Comparison of ENCODE assay signal across 9 cellular contexts in genomic region chr22:37228106-37229011, GRCh38. TPM values are rescaled to one million over a fixed set of nuclear protein-coding genes. Genes with fewer than 3 reads are reported as not detected.
DNase-seq lines count a peak whose midpoint lies in the region; ATAC-seq and TF ChIP-seq lines count a peak whose summit lies in the region.
"Had no signal": no experiment of that assay in that cellular context is flagged by ENCODE, and none has a peak within 500 bp of the region (broad histone marks: within the 10 kb centered on the region; RNA-seq: fewer than 3 reads in every experiment).

No MANE protein-coding gene starts in this region.

- POLR2A ChIA-PET in A673 (lab: Charles Lee; ENCODE audit: low non-redundant PET): no interaction called here

- 47% methylated on average over 8 of the region's 20 CpGs for WGBS in suprapubic skin

- BruUV-seq in A673 (replicated peaks; lab: Mats Ljungman, UMichigan): no TSS peak

- H3K4me1 ChIP-seq in suprapubic skin (peaks cover 24% of the 10 kb centered on the region), A673 (ENCODE audit: insufficient read depth, low read length, poor library complexity, severe bottlenecking) (peaks cover 15% of the 10 kb centered on the region)

- TF ChIP-seq CTCF in suprapubic skin (IDR thresholded peaks at IDR 0.05) (no peak), A673 (conservative IDR thresholded peaks at IDR 0.05; ENCODE audit: low read depth, low read length) (no peak)

- CTCF ChIA-PET in A673 (lab: Charles Lee): interaction anchor here (0.6 kb wide), 1 partner anchor 28 kb away, joined by 8 read pairs; no protein-coding TSS in a partner anchor

- H3K36me3 ChIP-seq in MG63: no peaks in the 10 kb centered on the region
- no peaks in the 10 kb centered on the region for H3K36me3 ChIP-seq in suprapubic skin
- no peaks in the 10 kb centered on the region for H3K36me3 ChIP-seq in A673 (ENCODE audit: insufficient read depth, low read length, poor library complexity, severe bottlenecking)

- H3K27ac ChIP-seq in suprapubic skin (peak overlapping the region; percentile 34), A673 (ENCODE audit: low read depth, low read length, poor library complexity, severe bottlenecking) (no peak overlapping the region)

- ATAC-seq in left cardiac atrium: peak; percentile 15 to 34

- TF ChIP-seq EP300 in suprapubic skin (IDR thresholded peaks at IDR 0.05): no peak

- H3K9me3 ChIP-seq in MG63 (no peaks in the 10 kb centered on the region), suprapubic skin (no peaks in the 10 kb centered on the region), A673 (ENCODE audit: low read depth, low read length, poor library complexity, severe bottlenecking) (no peaks in the 10 kb centered on the region)

- H3K4me3 ChIP-seq in MG63 (no peak overlapping the region), suprapubic skin (no peak overlapping the region), A673 (ENCODE audit: low read depth, low read length, poor library complexity, severe bottlenecking) (no peak overlapping the region)

- peak; percentile 37 for DNase-seq in MG63
- peak; percentile 69 for DNase-seq in activated T-cell treated with anti-CD3 and anti-CD28 coated beads, Interleukin-2, amount 50 U/mL, for 1 hour
- no peak for DNase-seq in left cardiac atrium
- no peak for DNase-seq in suprapubic skin (ENCODE audit: low spot score in 2 of 2)
- DNase-seq in NCI-H1417 (lab: John Stamatoyannopoulos, UW): no peak
- no peak for DNase-seq in NCI-H2227 treated with DMSO at 0.1 percent for 48 hours (lab: John Stamatoyannopoulos, UW)
- no peak for DNase-seq in A673 (ENCODE audit: low spot score)

- H3K27me3 ChIP-seq in MG63: no peaks in the 10 kb centered on the region
- peaks cover 8% of the 10 kb centered on the region for H3K27me3 ChIP-seq in suprapubic skin
- no peaks in the 10 kb centered on the region for H3K27me3 ChIP-seq in A673 (replicated peaks; ENCODE audit: insufficient read depth, low read depth, low read length, poor library complexity)

- intact Hi-C loops in left cardiac atrium (cut with DNase I) (no loop called here), A673 (cut with micrococcal nuclease; ENCODE audit: unreplicated experiment) (no loop called here)

- TF ChIP-seq POLR2A in suprapubic skin (IDR thresholded peaks at IDR 0.05): no peak

RNA-seq across cellular contexts. Expression of gene RAC2, which starts 15.7 kb away (rescaled TPM):
- total RNA-seq in MG63 (2014; rRNA removed; shearing (Covaris generic); ENCODE audit: low replicate concordance): not detected in 2 replicates
- total RNA-seq in left cardiac atrium (10 to 100 TPM in 1 of 2 donors, 1 to 10 TPM in 1; 6.4 to 12.5 TPM), suprapubic skin (1 to 10 TPM; 1.9 to 3.9 (median 3.0) TPM), A673 (2021) (4.0 and 5.8 TPM in 2 replicates)

RNA-seq across cellular contexts. Expression of gene SSTR3, which starts 16.1 kb away (rescaled TPM):
- not detected in 2 replicates for total RNA-seq in MG63 (2014; rRNA removed; shearing (Covaris generic); ENCODE audit: low replicate concordance)
- total RNA-seq in left cardiac atrium (not detected), suprapubic skin (not detected), A673 (2021) (not detected in 2 replicates)
- total RNA-seq: mesenteric fat pad, subcutaneous adipose tissue had no signal

RNA-seq across cellular contexts. Expression of gene C1QTNF6, which starts 40.3 kb away (rescaled TPM):
- 3.9 and 23.9 TPM in 2 replicates for total RNA-seq in MG63 (2014; rRNA removed; shearing (Covaris generic); ENCODE audit: low replicate concordance)
- total RNA-seq in left cardiac atrium (1 to 10 TPM; 1.8 to 2.9 TPM), suprapubic skin (1 to 10 TPM; 1.2 to 8.4 (median 2.7) TPM), A673 (2021) (6.3 and 8.6 TPM in 2 replicates)

RNA-seq across cellular contexts. Expression of gene CYTH4, which starts 53.9 kb away (rescaled TPM):
- total RNA-seq in MG63 (2014; rRNA removed; shearing (Covaris generic); ENCODE audit: low replicate concordance): 0.36 TPM in 1 of 2 replicates, not detected in the other
- total RNA-seq in left cardiac atrium: 10 to 100 TPM; 12.7 to 15.3 TPM
- total RNA-seq in suprapubic skin: 1 to 10 TPM in 3 of 4 donors, under 1 TPM in 1; 0.55 to 4.3 (median 2.7) TPM
- not detected in 2 replicates for total RNA-seq in A673 (2021)

Comparison
In these comparisons a context has a peak if more than half of its experiments do, and no peak if none do; other contexts are left out.
1. DNase-seq: peak in MG63 (single experiment) and activated T-cell treated with anti-CD3 and anti-CD28 coated beads, Interleukin-2, amount 50 U/mL, for 1 hour (single experiment); none in left cardiac atrium (single experiment), suprapubic skin (0 of 2), NCI-H1417 (0 of 3), NCI-H2227 treated with DMSO at 0.1 percent for 48 hours (single experiment) and A673 (single experiment).